Comparison of ENCODE assay signal across 26 cellular contexts in genomic region chr19:48862827-48863226, GRCh38. TPM values are rescaled to one million over a fixed set of nuclear protein-coding genes. Genes with fewer than 3 reads are reported as not detected.
"Had no signal": no experiment of that assay in that cellular context is flagged by ENCODE, and none has a peak within 500 bp of the region (broad histone marks: within the 10 kb centered on the region; RNA-seq: fewer than 3 reads in every experiment).

No MANE protein-coding gene starts in this region.

- H3K4me3 ChIP-seq: dorsolateral prefrontal cortex, gastroesophageal sphincter, heart left ventricle, hepatocyte, lung, prostate gland, sigmoid colon, thoracic aorta, tibial nerve, upper lobe of left lung had no signal

- DNase-seq: effector CD4-positive, alpha-beta T cell; endodermal cell; foreskin fibroblast; heart left ventricle; kidney; natural killer cell; right cardiac atrium; sigmoid colon; stimulated activated CD4-positive, alpha-beta T cell treated with anti-CD3 and anti-CD28 coated beads, Interleukin-4, amount 100 ng/mL, for 4 hours; stimulated activated naive CD8-positive, alpha-beta T cell treated with anti-CD3 and anti-CD28 coated beads, Interleukin-15, Interleukin-2, amounts not matched to agents 100 U/mL and 50 U/mL, for 24 hours; upper lobe of left lung had no signal

- H3K9me3 ChIP-seq: gastroesophageal sphincter, heart left ventricle, prostate gland, sigmoid colon, thoracic aorta, tibial nerve, upper lobe of left lung had no signal

- H3K27ac ChIP-seq: dorsolateral prefrontal cortex, epithelial cell of prostate, gastroesophageal sphincter, heart left ventricle, hepatocyte, parathyroid adenoma, prostate gland, sigmoid colon, thoracic aorta, upper lobe of left lung had no signal

- ATAC-seq: esophagus mucosa; gastroesophageal sphincter; heart left ventricle; left lobe of liver; natural killer cell; right cardiac atrium; stimulated activated memory B cell treated with anti-CD40 and anti-IgM and Interleukin-4, amounts not matched to agents 10 μg/mL and 1 μg/mL and 100 μg/mL, for 72 hours; stimulated activated naive CD8-positive, alpha-beta T cell treated with anti-CD3 and anti-CD28 coated beads, Interleukin-15, Interleukin-2, amounts not matched to agents 100 U/mL and 50 U/mL, for 24 hours had no signal

- H3K4me1 ChIP-seq: parathyroid adenoma had no signal

- H3K27me3 ChIP-seq: dorsolateral prefrontal cortex, gastroesophageal sphincter, heart left ventricle, hepatocyte, sigmoid colon, tibial nerve, upper lobe of left lung had no signal

- H3K36me3 ChIP-seq: prostate gland, upper lobe of left lung had no signal

RNA-seq across cellular contexts. Expression of gene TULP2, which starts 35.7 kb away (rescaled TPM):
- total RNA-seq: hepatocyte, kidney, left lobe of liver, natural killer cell, neural crest cell, osteoblast, skeletal muscle tissue had no signal
- polyA plus RNA-seq: hepatocyte had no signal
